Comparison of ENCODE assay signal across 8 cellular contexts in the genomic region with DNA sequence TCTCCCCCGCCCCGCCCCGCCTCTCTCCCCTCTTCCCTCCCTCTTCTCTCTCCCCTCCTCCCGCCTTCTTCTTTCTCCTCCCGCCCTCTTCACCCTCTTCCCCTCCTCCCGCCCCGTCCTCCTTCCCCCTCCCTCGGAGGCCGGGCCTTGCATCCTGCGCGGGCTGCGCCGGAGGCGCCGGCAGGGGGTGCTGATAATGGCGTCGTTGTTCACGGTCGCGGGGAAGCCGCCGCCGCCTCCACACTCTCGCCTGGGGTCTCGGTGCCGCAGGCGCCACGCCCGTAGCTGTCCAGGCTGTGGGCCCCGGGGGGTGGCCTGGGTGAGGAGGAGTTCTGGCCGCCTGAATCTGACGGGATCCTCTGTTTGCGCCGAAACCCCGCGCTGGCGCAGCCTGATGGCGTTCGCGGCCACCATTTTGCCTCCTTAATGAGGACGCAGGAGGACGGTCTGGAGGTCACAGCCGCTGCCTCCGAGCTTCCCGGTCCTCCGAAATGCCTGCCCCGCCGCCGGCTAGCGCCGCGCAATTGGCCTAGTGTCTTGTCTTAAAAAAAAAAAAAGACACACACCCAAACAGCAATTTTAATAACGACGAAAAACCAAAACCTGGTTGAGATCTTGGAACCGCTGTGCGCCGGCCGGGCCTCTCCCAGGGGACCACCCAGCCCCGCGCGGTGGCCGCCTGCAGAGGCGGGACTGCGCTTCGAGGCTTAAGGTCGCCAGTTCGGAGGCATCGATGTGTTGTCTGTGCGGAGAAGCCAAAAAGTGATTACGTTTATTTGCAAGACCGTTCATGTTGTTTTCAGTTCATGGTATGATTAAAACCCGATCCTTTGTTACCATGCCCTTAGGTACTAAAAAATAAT.
A peak's percentile ranks its signal among the peaks of the same experiment; 100 is the strongest.
DNase-seq lines count a peak whose midpoint lies in the region; ATAC-seq and TF ChIP-seq lines count a peak whose summit lies in the region.

No MANE protein-coding gene starts in this region.

- no peaks in the 10 kb centered on the region for H3K27me3 Mint-ChIP-seq in T-helper 17 cell

- H3K36me3 Mint-ChIP-seq in T-helper 17 cell (ENCODE audit: low read depth), result no peaks in the 10 kb centered on the region

- peaks cover 23% of the 10 kb centered on the region for H3K4me1 Mint-ChIP-seq in T-helper 17 cell

- peak in 1 of 2 donors; percentile 73 for TF ChIP-seq POLR2A in vagina (IDR thresholded peaks at IDR 0.05)

- DNase-seq in NCI-H1694 treated with DMSO at 0.1 percent for 48 hours (lab: John Stamatoyannopoulos, UW) (peak; percentile 97), T-helper 17 cell (peak; percentile 82 to 91 (median 90)), right cardiac atrium (peak; percentile 92 to 98 (median 97)), putamen (ENCODE audit: low spot score) (peak; percentile 99), vagina (ENCODE audit: extremely low spot score in 2 of 2) (peak in 1 of 2 donors; percentile 96)

- peak in 2 of 3 experiments; percentile 57 to 59 for TF ChIP-seq CTCF in vagina (IDR thresholded peaks at IDR 0.05)

- peak overlapping the region; percentile 97 for H3K4me3 Mint-ChIP-seq in T-helper 17 cell

- under 1% methylated on average over 70 of the region's 72 CpGs for WGBS in right cardiac atrium

- H3K9me3 ChIP-seq in T-helper 17 cell (ENCODE audit: control insufficient read depth, low read length, poor library complexity, severe bottlenecking), result no peaks in the 10 kb centered on the region
- H3K9me3 ChIP-seq in right cardiac atrium (ENCODE audit: control insufficient read depth, low read length), result no peaks in the 10 kb centered on the region
- no peaks in the 10 kb centered on the region for H3K9me3 ChIP-seq in vagina

- intact Hi-C loops in right cardiac atrium (cut with DNase I) (loop anchor here in 3 of 4 donors (2.0 to 10.0 kb wide), 5 partner anchors 74 to 316 kb away; partner anchors contain the start of genes HNRNPU (in 3 of the 3), COX20 (in 2 of the 3) and DESI2 (in 1 of the 3)), vagina (cut with DNase I) (loop anchor here (10.0 kb wide), 1 partner anchor 136 kb away; the partner anchor contains the start of gene COX20)

- H3K27me3 ChIP-seq in right cardiac atrium (ENCODE audit: control insufficient read depth, insufficient read depth) (no peaks in the 10 kb centered on the region), vagina (no peaks in the 10 kb centered on the region)

- ATAC-seq in GM18499 (IDR thresholded peaks at IDR 0.05; ENCODE audit: insufficient read depth, unreplicated experiment) (peak; percentile 55), HG02943 (IDR thresholded peaks at IDR 0.05; ENCODE audit: low read depth, unreplicated experiment) (peak; percentile 71), T-helper 17 cell (peak; percentile 78), right cardiac atrium (peak; percentile 94 to 95)

- no peaks in the 10 kb centered on the region for H3K36me3 ChIP-seq in vagina

- H3K27ac ChIP-seq in angular gyrus (ENCODE audit: low read depth, low read length) (peak overlapping the region; percentile 99), right cardiac atrium (ENCODE audit: low read length) (peak overlapping the region; percentile 100), vagina (peak overlapping the region; percentile 99)

- peak overlapping the region; percentile 99 for H3K27ac Mint-ChIP-seq in T-helper 17 cell

- H3K4me3 ChIP-seq in right cardiac atrium (ENCODE audit: low read length) (peak overlapping the region; percentile 77), vagina (peak overlapping the region; percentile 81 to 83)

- H3K4me1 ChIP-seq in right cardiac atrium (ENCODE audit: control insufficient read depth, insufficient read depth, low read length) (peaks cover 5% of the 10 kb centered on the region), vagina (peaks cover 22% of the 10 kb centered on the region)
